ENCODE assay signal across 8 cellular contexts in genomic region chr5:132526290-132526973, GRCh38. TPM values are rescaled to one million over a fixed set of nuclear protein-coding genes. Genes with fewer than 3 reads are reported as not detected.
DNase-seq lines count a peak whose midpoint lies in the region; ATAC-seq and TF ChIP-seq lines count a peak whose summit lies in the region.

No MANE protein-coding gene starts in this region.

- peaks cover 4% of the 10 kb centered on the region for H3K27me3 Mint-ChIP-seq in neural progenitor cell (ENCODE audit: insufficient read depth, low read depth)

- H3K4me1 Mint-ChIP-seq in neural progenitor cell, result peaks cover 2% of the 10 kb centered on the region

- ATAC-seq in HG03108 (IDR thresholded peaks at IDR 0.05; ENCODE audit: unreplicated experiment) (peak; percentile 45), HG03159 (IDR thresholded peaks at IDR 0.05; ENCODE audit: unreplicated experiment) (no peak)

- no peaks in the 10 kb centered on the region for H3K36me3 Mint-ChIP-seq in neural progenitor cell

- H3K27ac ChIP-seq in neural progenitor cell, result no peak overlapping the region

- H2AFZ ChIP-seq in neural progenitor cell (replicated peaks), result peak overlapping the region; percentile 99

- peaks cover 2% of the 10 kb centered on the region for H3K9me3 ChIP-seq in neural progenitor cell (ENCODE audit: low read depth)

- no peak overlapping the region for H3K9ac ChIP-seq in neural progenitor cell

- H3K4me1 ChIP-seq in neural progenitor cell, result no peaks in the 10 kb centered on the region

- TF ChIP-seq CTCF in fibroblast of pulmonary artery (IDR thresholded peaks at IDR 0.05; ENCODE audit: low read length, missing control alignments), result peak; percentile 84
- peak; percentile 97 for TF ChIP-seq CTCF in neural progenitor cell (IDR thresholded peaks at IDR 0.05)

- DNase-seq in SIG-M5 treated with dmso at 0.1 percent for 504 hours (lab: John Stamatoyannopoulos, UW; ENCODE audit: unreplicated experiment), result peak; percentile 55
- no peak for DNase-seq in SIG-M5 (lab: John Stamatoyannopoulos, UW)
- DNase-seq in NCI-H748 (lab: John Stamatoyannopoulos, UW; ENCODE audit: unreplicated experiment), result peak; percentile 72
- peak; percentile 24 for DNase-seq in activated T-cell treated with anti-CD3 and anti-CD28 coated beads for 4 hours
- DNase-seq in fibroblast of pulmonary artery (ENCODE audit: low read depth), result peak; percentile 65
- DNase-seq in neural progenitor cell (ENCODE audit: low spot score), result peak; percentile 72

- peak overlapping the region; percentile 66 for H3K27ac Mint-ChIP-seq in neural progenitor cell

- H4K20me1 ChIP-seq in neural progenitor cell (ENCODE audit: low read depth), result no peaks in the 10 kb centered on the region

- no peaks in the 10 kb centered on the region for H3F3A ChIP-seq in neural progenitor cell (ENCODE audit: low read depth)

- no peaks in the 10 kb centered on the region for H3K9me3 Mint-ChIP-seq in neural progenitor cell

- H3K4me3 ChIP-seq in fibroblast of pulmonary artery (replicated peaks; ENCODE audit: low read depth, low read length) (no peak overlapping the region), neural progenitor cell (peak overlapping the region; percentile 30)

- no peaks in the 10 kb centered on the region for H3K27me3 ChIP-seq in neural progenitor cell

- H3K4me3 Mint-ChIP-seq in neural progenitor cell, result no peak overlapping the region

- no peaks in the 10 kb centered on the region for H3K36me3 ChIP-seq in neural progenitor cell

- H3K79me2 ChIP-seq in neural progenitor cell (ENCODE audit: low read depth), result no peaks in the 10 kb centered on the region

- peak overlapping the region; percentile 65 for H3K4me2 ChIP-seq in neural progenitor cell

RNA-seq across cellular contexts. Expression of gene IL5, which starts 16.9 kb away (rescaled TPM):
- total RNA-seq in neural progenitor cell (ENCODE audit: low replicate concordance), result not detected in 2 replicates

RNA-seq across cellular contexts. Expression of gene RAD50, which starts 30.3 kb away (rescaled TPM):
- total RNA-seq in neural progenitor cell (ENCODE audit: low replicate concordance), result 34.6 and 48.2 TPM in 2 replicates

RNA-seq across cellular contexts. Expression of gene IRF1, which starts 35.9 kb away (rescaled TPM):
- total RNA-seq in neural progenitor cell (ENCODE audit: low replicate concordance), result 3.7 and 7.1 TPM in 2 replicates
